1 cellular context compared by ENCODE assay signal in genomic region chr10:73096452-73097304, GRCh38.
TF ChIP-seq lines count a peak whose summit lies in the region.

TSS of gene P4HA1 (minus strand) at chr10:73096866. CDS start at chr10:73074883, 21,983 bp downstream.

TF ChIP-seq in K562, 482 proteins besides CTCF, POLR2A, EP300 and RAD21 (continued from another document and continues in another):
- no peak for TF ChIP-seq HOMEZ (CRISPR knock-in tag; IDR thresholded peaks at IDR 0.05)
- TF ChIP-seq NFXL1 (CRISPR knock-in tag; IDR thresholded peaks at IDR 0.05) = no peak
- TF ChIP-seq, protein P1, sequence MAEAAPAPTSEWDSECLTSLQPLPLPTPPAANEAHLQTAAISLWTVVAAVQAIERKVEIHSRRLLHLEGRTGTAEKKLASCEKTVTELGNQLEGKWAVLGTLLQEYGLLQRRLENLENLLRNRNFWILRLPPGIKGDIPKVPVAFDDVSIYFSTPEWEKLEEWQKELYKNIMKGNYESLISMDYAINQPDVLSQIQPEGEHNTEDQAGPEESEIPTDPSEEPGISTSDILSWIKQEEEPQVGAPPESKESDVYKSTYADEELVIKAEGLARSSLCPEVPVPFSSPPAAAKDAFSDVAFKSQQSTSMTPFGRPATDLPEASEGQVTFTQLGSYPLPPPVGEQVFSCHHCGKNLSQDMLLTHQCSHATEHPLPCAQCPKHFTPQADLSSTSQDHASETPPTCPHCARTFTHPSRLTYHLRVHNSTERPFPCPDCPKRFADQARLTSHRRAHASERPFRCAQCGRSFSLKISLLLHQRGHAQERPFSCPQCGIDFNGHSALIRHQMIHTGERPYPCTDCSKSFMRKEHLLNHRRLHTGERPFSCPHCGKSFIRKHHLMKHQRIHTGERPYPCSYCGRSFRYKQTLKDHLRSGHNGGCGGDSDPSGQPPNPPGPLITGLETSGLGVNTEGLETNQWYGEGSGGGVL (CRISPR knock-in tag; IDR thresholded peaks at IDR 0.05) = no peak
- peak; percentile 68; the same call in 1 of the 2 replicates for TF ChIP-seq SREBF1 (IDR thresholded peaks at IDR 0.05; ENCODE audit: borderline replicate concordance, low read depth, low read length)
- TF ChIP-seq CAMTA2 (CRISPR knock-in tag; conservative IDR thresholded peaks at IDR 0.05) = no peak
- TF ChIP-seq, protein P2, sequence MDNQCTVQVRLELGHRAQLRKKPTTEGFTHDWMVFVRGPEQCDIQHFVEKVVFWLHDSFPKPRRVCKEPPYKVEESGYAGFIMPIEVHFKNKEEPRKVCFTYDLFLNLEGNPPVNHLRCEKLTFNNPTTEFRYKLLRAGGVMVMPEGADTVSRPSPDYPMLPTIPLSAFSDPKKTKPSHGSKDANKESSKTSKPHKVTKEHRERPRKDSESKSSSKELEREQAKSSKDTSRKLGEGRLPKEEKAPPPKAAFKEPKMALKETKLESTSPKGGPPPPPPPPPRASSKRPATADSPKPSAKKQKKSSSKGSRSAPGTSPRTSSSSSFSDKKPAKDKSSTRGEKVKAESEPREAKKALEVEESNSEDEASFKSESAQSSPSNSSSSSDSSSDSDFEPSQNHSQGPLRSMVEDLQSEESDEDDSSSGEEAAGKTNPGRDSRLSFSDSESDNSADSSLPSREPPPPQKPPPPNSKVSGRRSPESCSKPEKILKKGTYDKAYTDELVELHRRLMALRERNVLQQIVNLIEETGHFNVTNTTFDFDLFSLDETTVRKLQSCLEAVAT (IDR thresholded peaks at IDR 0.05) = peak in 1 of 2 experiments; percentile 87; a peak in 3 of 4 replicates
- TF ChIP-seq RBFOX2 (IDR thresholded peaks at IDR 0.05; ENCODE audit: low read depth, low read length) = peak; percentile 100
- TF ChIP-seq ZNF695 (CRISPR knock-in tag; IDR thresholded peaks at IDR 0.05) = no peak
- 0 out of 2 replicates have a peak, but pooled peaks have one; percentile 28 for TF ChIP-seq ZNF75A (CRISPR knock-in tag; IDR thresholded peaks at IDR 0.05)
- TF ChIP-seq ID3 (CRISPR knock-in tag; IDR thresholded peaks at IDR 0.05) = no peak
- peak; percentile 45; the same call in 1 of the 2 replicates for TF ChIP-seq ID3 (tag; IDR thresholded peaks at IDR 0.05)
- no peak; the same call in 1 of the 2 replicates for TF ChIP-seq NCOA1 (IDR thresholded peaks at IDR 0.05; ENCODE audit: low read depth)
- TF ChIP-seq ZEB2 (IDR thresholded peaks at IDR 0.05) = peak; percentile 82
- no peak for TF ChIP-seq ARID3B (CRISPR knock-in tag; IDR thresholded peaks at IDR 0.05; ENCODE audit: borderline replicate concordance)
- 0 out of 2 replicates have a peak, but pooled peaks have one; percentile 66 for TF ChIP-seq ZNF263 (CRISPR knock-in tag; IDR thresholded peaks at IDR 0.05; ENCODE audit: borderline replicate concordance)
- peak; percentile 70; the same call in 1 of the 2 replicates for TF ChIP-seq RNF2 (IDR thresholded peaks at IDR 0.05)
- TF ChIP-seq MECOM (CRISPR knock-in tag; IDR thresholded peaks at IDR 0.05) = 0 out of 2 replicates have a peak, but pooled peaks have one; percentile 45
- peak; percentile 74 for TF ChIP-seq CREB1 (IDR thresholded peaks at IDR 0.05)
- peak; percentile 81; the same call in 1 of the 2 replicates for TF ChIP-seq CREB1 (CRISPR knock-in tag; IDR thresholded peaks at IDR 0.05)
- TF ChIP-seq CREB3L1 (IDR thresholded peaks at IDR 0.05; ENCODE audit: borderline replicate concordance, low read depth) = peak; percentile 38; the same call in 1 of the 2 replicates
- peak in 1 of 2 experiments; percentile 34; a peak in 1 of 4 replicates for TF ChIP-seq ETV6 (IDR thresholded peaks at IDR 0.05; ENCODE audit: borderline replicate concordance in 1 of 2, low read depth in 2 of 2, low read length in 1 of 2)
- no peak; the same call in 1 of the 2 replicates for TF ChIP-seq ETV6 (CRISPR knock-in tag; IDR thresholded peaks at IDR 0.05; ENCODE audit: borderline replicate concordance)
- peak; percentile 78 for TF ChIP-seq SAP30 (IDR thresholded peaks at IDR 0.05; ENCODE audit: borderline replicate concordance, insufficient read depth, low read depth, low read length, poor library complexity, severe bottlenecking)
- TF ChIP-seq ATF6 (CRISPR knock-in tag; IDR thresholded peaks at IDR 0.05) = peak; percentile 75; the same call in 1 of the 2 replicates
- 0 out of 2 replicates have a peak, but pooled peaks have one; percentile 9 for TF ChIP-seq THRB (CRISPR knock-in tag; conservative IDR thresholded peaks at IDR 0.05)
- TF ChIP-seq TBL1XR1 (IDR thresholded peaks at IDR 0.05; ENCODE audit: low read length in 2 of 2) = peak; percentile 56 to 89; a peak in 3 of 4 replicates
- no peak; the same call in 1 of the 2 replicates for TF ChIP-seq RFX5 (IDR thresholded peaks at IDR 0.05; ENCODE audit: low read depth, low read length)
- TF ChIP-seq ARID4B (CRISPR knock-in tag; IDR thresholded peaks at IDR 0.05) = peak; percentile 91
- TF ChIP-seq, protein P3, sequence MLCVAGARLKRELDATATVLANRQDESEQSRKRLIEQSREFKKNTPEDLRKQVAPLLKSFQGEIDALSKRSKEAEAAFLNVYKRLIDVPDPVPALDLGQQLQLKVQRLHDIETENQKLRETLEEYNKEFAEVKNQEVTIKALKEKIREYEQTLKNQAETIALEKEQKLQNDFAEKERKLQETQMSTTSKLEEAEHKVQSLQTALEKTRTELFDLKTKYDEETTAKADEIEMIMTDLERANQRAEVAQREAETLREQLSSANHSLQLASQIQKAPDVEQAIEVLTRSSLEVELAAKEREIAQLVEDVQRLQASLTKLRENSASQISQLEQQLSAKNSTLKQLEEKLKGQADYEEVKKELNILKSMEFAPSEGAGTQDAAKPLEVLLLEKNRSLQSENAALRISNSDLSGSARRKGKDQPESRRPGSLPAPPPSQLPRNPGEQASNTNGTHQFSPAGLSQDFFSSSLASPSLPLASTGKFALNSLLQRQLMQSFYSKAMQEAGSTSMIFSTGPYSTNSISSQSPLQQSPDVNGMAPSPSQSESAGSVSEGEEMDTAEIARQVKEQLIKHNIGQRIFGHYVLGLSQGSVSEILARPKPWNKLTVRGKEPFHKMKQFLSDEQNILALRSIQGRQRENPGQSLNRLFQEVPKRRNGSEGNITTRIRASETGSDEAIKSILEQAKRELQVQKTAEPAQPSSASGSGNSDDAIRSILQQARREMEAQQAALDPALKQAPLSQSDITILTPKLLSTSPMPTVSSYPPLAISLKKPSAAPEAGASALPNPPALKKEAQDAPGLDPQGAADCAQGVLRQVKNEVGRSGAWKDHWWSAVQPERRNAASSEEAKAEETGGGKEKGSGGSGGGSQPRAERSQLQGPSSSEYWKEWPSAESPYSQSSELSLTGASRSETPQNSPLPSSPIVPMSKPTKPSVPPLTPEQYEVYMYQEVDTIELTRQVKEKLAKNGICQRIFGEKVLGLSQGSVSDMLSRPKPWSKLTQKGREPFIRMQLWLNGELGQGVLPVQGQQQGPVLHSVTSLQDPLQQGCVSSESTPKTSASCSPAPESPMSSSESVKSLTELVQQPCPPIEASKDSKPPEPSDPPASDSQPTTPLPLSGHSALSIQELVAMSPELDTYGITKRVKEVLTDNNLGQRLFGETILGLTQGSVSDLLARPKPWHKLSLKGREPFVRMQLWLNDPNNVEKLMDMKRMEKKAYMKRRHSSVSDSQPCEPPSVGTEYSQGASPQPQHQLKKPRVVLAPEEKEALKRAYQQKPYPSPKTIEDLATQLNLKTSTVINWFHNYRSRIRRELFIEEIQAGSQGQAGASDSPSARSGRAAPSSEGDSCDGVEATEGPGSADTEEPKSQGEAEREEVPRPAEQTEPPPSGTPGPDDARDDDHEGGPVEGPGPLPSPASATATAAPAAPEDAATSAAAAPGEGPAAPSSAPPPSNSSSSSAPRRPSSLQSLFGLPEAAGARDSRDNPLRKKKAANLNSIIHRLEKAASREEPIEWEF (CRISPR knock-in tag; IDR thresholded peaks at IDR 0.05) = no peak
- peak; percentile 84 for TF ChIP-seq ATF7 (IDR thresholded peaks at IDR 0.05)
- no peak; the same call in 1 of the 2 replicates for TF ChIP-seq GTF2E2 (tag; IDR thresholded peaks at IDR 0.05)
- 0 out of 2 replicates have a peak, but pooled peaks have one; percentile 33 for TF ChIP-seq ZNF24 (IDR thresholded peaks at IDR 0.05)
- TF ChIP-seq ZNF57 (CRISPR knock-in tag; IDR thresholded peaks at IDR 0.05) = peak; percentile 21; the same call in 1 of the 2 replicates
- TF ChIP-seq IFI16 (CRISPR knock-in tag; IDR thresholded peaks at IDR 0.05) = no peak
- no peak for TF ChIP-seq SMAD2 (IDR thresholded peaks at IDR 0.05; ENCODE audit: low read depth, low read length)
